Comparison of ENCODE assay signal across 15 cellular contexts in genomic region chr3:132800958-132801357, GRCh38.
"Had no signal": no experiment of that assay in that cellular context is flagged by ENCODE, and none has a peak within 500 bp of the region (broad histone marks: within the 10 kb centered on the region; RNA-seq: fewer than 3 reads in every experiment).

No MANE protein-coding gene starts in this region.

- H3K4me1 ChIP-seq: esophagus squamous epithelium, neural progenitor cell, right atrium auricular region, spleen, suprapubic skin had no signal

- H3K4me3 Mint-ChIP-seq: neural progenitor cell, type B pancreatic cell had no signal

- H3K4me1 Mint-ChIP-seq: neural progenitor cell had no signal

- H3K27ac ChIP-seq: esophagus squamous epithelium, neural progenitor cell, right atrium auricular region, spleen, suprapubic skin had no signal

- H3K36me3 Mint-ChIP-seq: neural progenitor cell, type B pancreatic cell had no signal

- H3K27ac Mint-ChIP-seq: neural progenitor cell, type B pancreatic cell had no signal

- H3K9me3 ChIP-seq: esophagus squamous epithelium, right atrium auricular region, spleen, suprapubic skin had no signal

- ATAC-seq: activated CD4-positive, CD25-positive, alpha-beta regulatory T cell treated with anti-CD3 and anti-CD28 coated beads, Interleukin-2, amount 50 U/mL, for 24 hours; heart left ventricle; left ventricle myocardium superior; stimulated activated naive CD8-positive, alpha-beta T cell treated with anti-CD3 and anti-CD28 coated beads, Interleukin-15, Interleukin-2, amounts not matched to agents 100 U/mL and 50 U/mL, for 24 hours had no signal

- H3K36me3 ChIP-seq: esophagus squamous epithelium, heart left ventricle, neural progenitor cell, right atrium auricular region, spleen, suprapubic skin had no signal

- H3K27me3 Mint-ChIP-seq: type B pancreatic cell had no signal

- H3K27me3 ChIP-seq: esophagus squamous epithelium, heart left ventricle, neural progenitor cell, right atrium auricular region, spleen, suprapubic skin had no signal

- DNase-seq: activated CD4-positive, alpha-beta T cell treated with anti-CD3 and anti-CD28 coated beads, Interleukin-2, amount 50 U/mL, for 4 hours; activated naive CD4-positive, alpha-beta T cell treated with anti-CD3 and anti-CD28 coated beads, Interleukin-2, amount 50 U/mL, for 16 hours; activated T-cell treated with anti-CD3 and anti-CD28 coated beads, Interleukin-2, amount 50 U/mL, for 1 hour; esophagus squamous epithelium; foreskin melanocyte; heart left ventricle; left ventricle myocardium superior; spleen; stimulated activated naive CD8-positive, alpha-beta T cell treated with anti-CD3 and anti-CD28 coated beads, Interleukin-15, Interleukin-2, amounts not matched to agents 100 U/mL and 50 U/mL, for 24 hours; SW 1271 had no signal

- H3K9ac ChIP-seq: neural progenitor cell had no signal

- H3K9me3 Mint-ChIP-seq: neural progenitor cell, type B pancreatic cell had no signal

- H3K4me2 ChIP-seq: neural progenitor cell had no signal

- H3K4me3 ChIP-seq: esophagus squamous epithelium, heart left ventricle, neural progenitor cell, right atrium auricular region, spleen, suprapubic skin had no signal
